In the genomic region with DNA sequence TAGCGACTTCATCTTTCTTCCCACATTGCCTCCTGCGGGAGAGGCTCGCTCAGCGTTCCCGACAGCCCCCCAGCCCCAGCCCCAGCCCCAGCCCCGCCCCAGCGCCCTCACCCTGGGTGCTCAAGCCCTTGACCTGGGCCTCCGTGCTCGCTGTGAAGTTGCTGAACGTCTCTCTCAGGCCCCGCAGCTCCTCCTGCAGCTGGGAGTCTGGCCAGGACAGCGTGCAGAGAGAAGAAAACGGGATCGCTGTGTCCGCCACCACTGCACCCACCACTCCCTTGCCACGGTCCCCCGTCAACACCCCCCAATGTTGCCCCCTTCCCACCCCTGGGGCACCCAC, we compare ENCODE assay signal across 1 cellular context.
TF ChIP-seq lines count a peak whose summit lies in the region.

No MANE protein-coding gene starts in this region.

TF ChIP-seq in neural cell, 6 proteins besides CTCF, POLR2A, EP300 and RAD21 (continued from another document):
- TF ChIP-seq MXI1 (conservative IDR thresholded peaks at IDR 0.05; ENCODE audit: poor library complexity, severe bottlenecking) (no peak), POLR2AphosphoS5 (IDR thresholded peaks at IDR 0.05) (peak; percentile 42)
